Comparison of ENCODE assay signal across 22 cellular contexts in genomic region chr21:33327792-33328433, GRCh38. TPM values are rescaled to one million over a fixed set of nuclear protein-coding genes. Genes with fewer than 3 reads are reported as not detected.
DNase-seq lines count a peak whose midpoint lies in the region; ATAC-seq and TF ChIP-seq lines count a peak whose summit lies in the region.
"Had no signal": no experiment of that assay in that cellular context is flagged by ENCODE, and none has a peak within 500 bp of the region (broad histone marks: within the 10 kb centered on the region; RNA-seq: fewer than 3 reads in every experiment).

No MANE protein-coding gene starts in this region.

- H3K27me3 Mint-ChIP-seq in CD4-positive, alpha-beta T cell = no peaks in the 10 kb centered on the region
- H3K27me3 Mint-ChIP-seq in activated B cell treated with CpG ODN at 0.5 μM for 24 hours (no peaks in the 10 kb centered on the region), nephron (ENCODE audit: low read depth) (no peaks in the 10 kb centered on the region)
- H3K27me3 Mint-ChIP-seq: activated CD4-positive, alpha-beta memory T cell treated with anti-CD3 and anti-CD28 coated beads, Interleukin-2, amount 10 ng/mL, durations not matched to agents 7 days and 5 days; activated T-helper 17 cell treated with anti-CD3 and anti-CD28 coated beads, Interleukin-2, amount 50 U/mL, for 72 hours; dendritic cell treated with granulocyte-macrophage colony-stimulating factor and Interleukin-4, amounts not matched to agents 40 ng/mL and 50 ng/mL, for 4 days had no signal

- peaks cover 73% of the 10 kb centered on the region for H3K36me3 ChIP-seq in DOHH2 (ENCODE audit: control insufficient read depth, low read length)
- H3K36me3 ChIP-seq: adrenal gland, Peyer's patch had no signal

- H3F3A ChIP-seq in DOHH2 (ENCODE audit: control insufficient read depth, insufficient read depth) = no peaks in the 10 kb centered on the region

- TF ChIP-seq CTCF in CD4-positive, alpha-beta T cell (IDR thresholded peaks at IDR 0.05) = no peak
- TF ChIP-seq CTCF in DOHH2 (IDR thresholded peaks at IDR 0.05; ENCODE audit: low read depth, low read length, poor library complexity, severe bottlenecking) (no peak), activated B cell treated with CpG ODN at 0.5 μM for 24 hours (IDR thresholded peaks at IDR 0.05) (no peak), nephron (IDR thresholded peaks at IDR 0.05; ENCODE audit: unreplicated experiment in 3 of 3) (no peak)

- peaks cover 6% of the 10 kb centered on the region for H3K9me3 Mint-ChIP-seq in CD4-positive, alpha-beta T cell
- H3K9me3 Mint-ChIP-seq in activated B cell treated with CpG ODN at 0.5 μM for 24 hours (peaks cover 6% of the 10 kb centered on the region), nephron (peaks cover 28% of the 10 kb centered on the region)
- H3K9me3 Mint-ChIP-seq: activated T-helper 17 cell treated with anti-CD3 and anti-CD28 coated beads, Interleukin-2, amount 50 U/mL, for 72 hours had no signal

- no peak for ATAC-seq in CD4-positive, alpha-beta T cell (ENCODE audit: poor library complexity)
- ATAC-seq in activated B cell treated with CpG ODN at 0.5 μM for 24 hours (ENCODE audit: low read depth) (no peak), GM21528 (IDR thresholded peaks at IDR 0.05; ENCODE audit: low FRiP score, unreplicated experiment) (no peak)
- ATAC-seq: activated T-helper 17 cell treated with anti-CD3 and anti-CD28 coated beads, Interleukin-2, amount 50 U/mL, for 72 hours; heart left ventricle; left colon; WTC11 had no signal

- no peaks in the 10 kb centered on the region for H3K9me2 ChIP-seq in DOHH2 (replicated peaks; ENCODE audit: control insufficient read depth, low read length)

- peaks cover 65% of the 10 kb centered on the region for H3K4me1 Mint-ChIP-seq in CD4-positive, alpha-beta T cell (ENCODE audit: low read depth)
- peaks cover 66% of the 10 kb centered on the region for H3K4me1 Mint-ChIP-seq in activated B cell treated with CpG ODN at 0.5 μM for 24 hours
- no peaks in the 10 kb centered on the region for H3K4me1 Mint-ChIP-seq in nephron
- H3K4me1 Mint-ChIP-seq: WTC11 had no signal

- H3K4me3 Mint-ChIP-seq in CD4-positive, alpha-beta T cell = peak overlapping the region; percentile 48
- H3K4me3 Mint-ChIP-seq in activated B cell treated with CpG ODN at 0.5 μM for 24 hours (peak overlapping the region; percentile 41), nephron (peak overlapping the region; percentile 48 to 73 (median 50))
- H3K4me3 Mint-ChIP-seq: activated CD4-positive, alpha-beta memory T cell treated with anti-CD3 and anti-CD28 coated beads, Interleukin-2, amount 10 ng/mL, durations not matched to agents 7 days and 5 days; activated T-helper 17 cell treated with anti-CD3 and anti-CD28 coated beads, Interleukin-2, amount 50 U/mL, for 72 hours; dendritic cell treated with granulocyte-macrophage colony-stimulating factor and Interleukin-4, amounts not matched to agents 40 ng/mL and 50 ng/mL, for 4 days; WTC11 had no signal

- peaks cover 22% of the 10 kb centered on the region for H3K36me3 Mint-ChIP-seq in CD4-positive, alpha-beta T cell (ENCODE audit: low read depth)
- H3K36me3 Mint-ChIP-seq in activated B cell treated with CpG ODN at 0.5 μM for 24 hours (ENCODE audit: low read depth) (peaks cover 29% of the 10 kb centered on the region), nephron (ENCODE audit: low read depth) (peaks cover 61% of the 10 kb centered on the region)

- peaks cover 91% of the 10 kb centered on the region for H3K79me2 ChIP-seq in DOHH2 (ENCODE audit: control insufficient read depth, low read length)

- peak overlapping the region; percentile 52 for H3K27ac Mint-ChIP-seq in CD4-positive, alpha-beta T cell
- peak overlapping the region; percentile 53 for H3K27ac Mint-ChIP-seq in activated B cell treated with CpG ODN at 0.5 μM for 24 hours
- no peak overlapping the region for H3K27ac Mint-ChIP-seq in nephron
- H3K27ac Mint-ChIP-seq: activated CD4-positive, alpha-beta memory T cell treated with anti-CD3 and anti-CD28 coated beads, Interleukin-2, amount 10 ng/mL, durations not matched to agents 7 days and 5 days; activated T-helper 17 cell treated with anti-CD3 and anti-CD28 coated beads, Interleukin-2, amount 50 U/mL, for 72 hours; dendritic cell treated with granulocyte-macrophage colony-stimulating factor and Interleukin-4, amounts not matched to agents 40 ng/mL and 50 ng/mL, for 4 days; WTC11 had no signal

- POLR2A ChIA-PET in CD4-positive, alpha-beta T cell (lab: Charles Lee) = interaction anchor here (0.6 to 2.2 kb wide), 3 partner anchors 34 to 278 kb away, joined by 3 to 12 read pairs (median 3); no protein-coding TSS in a partner anchor
- POLR2A ChIA-PET in activated B cell treated with CpG ODN at 0.5 μM for 24 hours (lab: Charles Lee) = interaction anchor here (1.2 kb wide), 2 partner anchors 61 to 90 kb away, joined by 3 read pairs; partner anchors contain the start of gene IL10RB

- H3K27me3 ChIP-seq in CD4-positive, alpha-beta T cell (ENCODE audit: control insufficient read depth, insufficient read depth, low read length) = no peaks in the 10 kb centered on the region
- H3K27me3 ChIP-seq in DOHH2 (ENCODE audit: control insufficient read depth, low read length) = no peaks in the 10 kb centered on the region
- H3K27me3 ChIP-seq: adrenal gland, BE2C, heart left ventricle, Peyer's patch, SJCRH30 had no signal

- peak overlapping the region; percentile 84 for H3K4me2 ChIP-seq in DOHH2 (ENCODE audit: low read length)

- H3K9me3 ChIP-seq in CD4-positive, alpha-beta T cell (ENCODE audit: control insufficient read depth, low read length) = no peaks in the 10 kb centered on the region
- H3K9me3 ChIP-seq in DOHH2 (ENCODE audit: control insufficient read depth, insufficient read depth, low read length) = peaks cover 8% of the 10 kb centered on the region; the same call in 1 of the 2 replicates

- no peak overlapping the region for H3K27ac ChIP-seq in CD4-positive, alpha-beta T cell (ENCODE audit: low read depth, low read length)
- no peak overlapping the region for H3K27ac ChIP-seq in DOHH2 (ENCODE audit: low read depth, low read length)
- H3K27ac ChIP-seq: adrenal gland, GM23248, Peyer's patch, SJCRH30 had no signal

- H4K20me1 ChIP-seq in DOHH2 (ENCODE audit: control insufficient read depth, insufficient read depth, low read depth, low read length) = peaks cover 4% of the 10 kb centered on the region; the same call in 1 of the 2 replicates

- peak overlapping the region; percentile 98; the same call in 1 of the 2 replicates for H3K4me3 ChIP-seq in DOHH2 (ENCODE audit: low read length)
- H3K4me3 ChIP-seq: adrenal gland, GM23248, heart left ventricle, Peyer's patch, SJCRH30 had no signal

- intact Hi-C loops in CD4-positive, alpha-beta T cell (cut with DNase I, micrococcal nuclease) = loop anchor here in 1 of 2 experiments (5.0 kb wide), 1 partner anchor 34 kb away; no protein-coding TSS in a partner anchor
- intact Hi-C loops in activated B cell treated with CpG ODN at 0.5 μM for 24 hours (cut with micrococcal nuclease) = no loop called here

- DNase-seq in CD4-positive, alpha-beta T cell = no peak
- no peak for DNase-seq in activated B cell treated with CpG ODN at 0.5 μM for 24 hours
- DNase-seq in EL = no peak
- no peak for DNase-seq in AG20443 (ENCODE audit: low spot score)
- DNase-seq: activated CD4-positive, alpha-beta memory T cell treated with anti-CD3 and anti-CD28 coated beads, Interleukin-2, amount 10 ng/mL, durations not matched to agents 7 days and 5 days; adrenal gland; BE2C; GDM1; GM23248; heart left ventricle; left colon; MV-4-11; NCI-H187 treated with DMSO at 0.1 percent for 48 hours; Peyer's patch; SJCRH30; stimulated activated CD4-positive, alpha-beta T cell treated with anti-CD3 and anti-CD28 coated beads, Interleukin-4, amount 100 ng/mL, for 24 hours had no signal

- H3K4me1 ChIP-seq in DOHH2 (ENCODE audit: control insufficient read depth, low read length) = peaks cover 38% of the 10 kb centered on the region
- H3K4me1 ChIP-seq: BE2C had no signal

- CTCF ChIA-PET in CD4-positive, alpha-beta T cell (lab: Charles Lee) = interaction anchor here (1.0 to 2.0 kb wide), 3 partner anchors 33 to 128 kb away, joined by 3 to 12 read pairs (median 4); no protein-coding TSS in a partner anchor
- CTCF ChIA-PET in activated B cell treated with CpG ODN at 0.5 μM for 24 hours (lab: Charles Lee) = interaction anchor here (0.8 kb wide), 1 partner anchor 131 kb away, joined by 3 read pairs; no protein-coding TSS in a partner anchor

RNA-seq across cellular contexts. Expression of gene IFNAR1, which starts 3.1 kb away (rescaled TPM):
- 10 to 100 TPM; 20.4 to 26.8 TPM for total RNA-seq in CD4-positive, alpha-beta T cell
- total RNA-seq in activated B cell treated with CpG ODN at 0.5 μM for 24 hours = 33.9 and 34.5 TPM in 2 replicates

Comparison
In these comparisons a context has a peak if more than half of its experiments do, and no peak if none do; other contexts are left out.
1. H3K27ac Mint-ChIP-seq: peak in CD4-positive, alpha-beta T cell (single experiment) and activated B cell treated with CpG ODN at 0.5 μM for 24 hours (single experiment); none in nephron (0 of 3).
2. Peak in every context shown above with its lines, with median percentiles within 50 percentile points of each other: H3K4me3 Mint-ChIP-seq.